Comparison of ENCODE assay signal across 32 cellular contexts in genomic region chr5:120394259-120394658, GRCh38.
DNase-seq lines count a peak whose midpoint lies in the region; ATAC-seq, FAIRE-seq and TF ChIP-seq lines count a peak whose summit lies in the region.
"Had no signal": no experiment of that assay in that cellular context is flagged by ENCODE, and none has a peak within 500 bp of the region (broad histone marks: within the 10 kb centered on the region; RNA-seq: fewer than 3 reads in every experiment).

No MANE protein-coding gene starts in this region.

- no peaks in the 10 kb centered on the region for H4K20me1 ChIP-seq in keratinocyte (ENCODE audit: control insufficient read depth, extremely low read depth, insufficient read depth, low read length)

- no peak for ATAC-seq in HG03196 (IDR thresholded peaks at IDR 0.05; ENCODE audit: unreplicated experiment)
- ATAC-seq: activated naive CD4-positive, alpha-beta T cell treated with anti-CD3 and anti-CD28 coated beads, Interleukin-2, amount 50 U/mL, for 72 hours; effector memory CD8-positive, alpha-beta T cell; gastrocnemius medialis; lower lobe of right lung; natural killer cell; T-cell had no signal

- no peaks in the 10 kb centered on the region for H3K27me3 ChIP-seq in AG04450 (ENCODE audit: control insufficient read depth, insufficient read depth, low read length)
- no peaks in the 10 kb centered on the region for H3K27me3 ChIP-seq in keratinocyte (ENCODE audit: control insufficient read depth, extremely low read depth, insufficient read depth, low read length)
- no peaks in the 10 kb centered on the region for H3K27me3 ChIP-seq in WERI-Rb-1 (ENCODE audit: insufficient read depth, low read depth, severe bottlenecking)
- no peaks in the 10 kb centered on the region for H3K27me3 ChIP-seq in MG63
- H3K27me3 ChIP-seq: esophagus muscularis mucosa, gastrocnemius medialis, SJSA1, spleen, tibial artery had no signal

- no peaks in the 10 kb centered on the region for H3K9me1 ChIP-seq in keratinocyte (ENCODE audit: control insufficient read depth, extremely low read depth, insufficient read depth, low read length)

- dilution Hi-C loops in keratinocyte (cut with MboI; ENCODE audit: extremely low pct_ligation_motif_present, low sequenced_read_pairs), result no loop called here

- H2AFZ ChIP-seq in keratinocyte (ENCODE audit: control insufficient read depth, low read length), result no peak overlapping the region

- H3K36me3 Mint-ChIP-seq in HFFc6 (ENCODE audit: low read depth) (peaks cover 46% of the 10 kb centered on the region), chondrocyte (ENCODE audit: low read depth) (no peaks in the 10 kb centered on the region)
- H3K36me3 Mint-ChIP-seq: activated naive CD4-positive, alpha-beta T cell treated with anti-CD3 and anti-CD28 coated beads, Interleukin-2, amount 50 U/mL, for 72 hours; T-cell had no signal

- FAIRE-seq in keratinocyte (lab: Jason Lieb, UNC), result no peak
- FAIRE-seq: GM18507 had no signal

- H3K27me3 Mint-ChIP-seq in HFFc6 (ENCODE audit: insufficient read depth), result no peaks in the 10 kb centered on the region
- H3K27me3 Mint-ChIP-seq in chondrocyte (ENCODE audit: low read depth), result no peaks in the 10 kb centered on the region
- H3K27me3 Mint-ChIP-seq: activated B cell treated with CpG ODN at 0.5 μM for 24 hours; CD4-positive, alpha-beta memory T cell; effector memory CD8-positive, alpha-beta T cell; T-cell had no signal

- H3K27ac ChIP-seq in AG04450 (ENCODE audit: low read depth, low read length) (no peak overlapping the region), keratinocyte (ENCODE audit: control insufficient read depth, insufficient read depth, low read length) (no peak overlapping the region), WERI-Rb-1 (no peak overlapping the region)
- H3K27ac ChIP-seq: esophagus muscularis mucosa, gastrocnemius medialis, lower lobe of right lung, SJSA1, spleen, tibial artery had no signal

- H3K36me3 ChIP-seq in keratinocyte (ENCODE audit: control insufficient read depth in 2 of 2, extremely low read depth in 1 of 2, insufficient read depth in 2 of 2, low read length in 2 of 2) (no peaks in the 10 kb centered on the region), WERI-Rb-1 (no peaks in the 10 kb centered on the region), MG63 (no peaks in the 10 kb centered on the region)
- H3K36me3 ChIP-seq: esophagus muscularis mucosa, gastrocnemius medialis, lower lobe of right lung, SJSA1, spleen, tibial artery had no signal

- H3K9ac ChIP-seq in keratinocyte (ENCODE audit: control insufficient read depth, extremely low read depth, insufficient read depth, low read length), result no peak overlapping the region

- peak; percentile 27; the same call in 1 of the 2 replicates for TF ChIP-seq CTCF in AG04450 (IDR thresholded peaks at IDR 0.05; ENCODE audit: low read depth, low read length)
- peak; percentile 65 for TF ChIP-seq CTCF in HFFc6 (IDR thresholded peaks at IDR 0.05)
- TF ChIP-seq CTCF in chondrocyte (IDR thresholded peaks at IDR 0.05), result peak; percentile 54
- TF ChIP-seq CTCF in keratinocyte (optimal IDR thresholded peaks at IDR 0.05 in 1 of 3, IDR thresholded peaks at IDR 0.05 in 1 of 3, conservative IDR thresholded peaks at IDR 0.05 in 1 of 3; ENCODE audit: extremely low read depth in 1 of 3, insufficient read depth in 2 of 3, low read length in 3 of 3), result peak in 2 of 3 experiments; percentile 7 to 21
- TF ChIP-seq CTCF in WERI-Rb-1 (IDR thresholded peaks at IDR 0.05; ENCODE audit: low read depth, low read length), result no peak

- no peaks in the 10 kb centered on the region for H3K4me1 ChIP-seq in keratinocyte (ENCODE audit: control insufficient read depth, extremely low read depth, insufficient read depth, low read length)
- H3K4me1 ChIP-seq: esophagus muscularis mucosa, gastrocnemius medialis, lower lobe of right lung, SJSA1 had no signal

- POLR2A ChIA-PET in AG04450 (lab: Yijun Ruan, JAX), result no interaction called here

- no peaks in the 10 kb centered on the region for H3K79me2 ChIP-seq in keratinocyte (ENCODE audit: control insufficient read depth, insufficient read depth, low read length)

- H3K9me3 ChIP-seq in AG04450 (ENCODE audit: control insufficient read depth, insufficient read depth, low read length) (peaks cover under 1% of the 10 kb centered on the region; the same call in 1 of the 2 replicates), keratinocyte (ENCODE audit: control insufficient read depth, low read depth, low read length) (no peaks in the 10 kb centered on the region), WERI-Rb-1 (ENCODE audit: severe bottlenecking) (no peaks in the 10 kb centered on the region), MG63 (peaks cover 6% of the 10 kb centered on the region; the same call in 1 of the 2 replicates)
- H3K9me3 ChIP-seq: esophagus muscularis mucosa, gastrocnemius medialis, lower lobe of right lung, SJSA1, tibial artery had no signal

- no peak overlapping the region for H3K27ac Mint-ChIP-seq in HFFc6
- no peak overlapping the region for H3K27ac Mint-ChIP-seq in chondrocyte (ENCODE audit: unreplicated experiment)
- H3K27ac Mint-ChIP-seq: activated B cell treated with CpG ODN at 0.5 μM for 24 hours; activated naive CD4-positive, alpha-beta T cell treated with anti-CD3 and anti-CD28 coated beads, Interleukin-2, amount 50 U/mL, for 72 hours; CD4-positive, alpha-beta memory T cell; effector memory CD8-positive, alpha-beta T cell; natural killer cell; T-cell had no signal

- no peak overlapping the region for H3K4me2 ChIP-seq in keratinocyte (ENCODE audit: control insufficient read depth, extremely low read depth, insufficient read depth, low read depth, low read length)

- DNase-seq in AG04450 (ENCODE audit: low read depth, low spot score) (no peak), HFFc6 (no peak), chondrocyte (ENCODE audit: low spot score) (no peak), keratinocyte (ENCODE audit: low read depth, low spot score) (no peak), WERI-Rb-1 (no peak), OCI-M2 (lab: John Stamatoyannopoulos, UW; ENCODE audit: unreplicated experiment) (no peak), MG63 (no peak)
- DNase-seq: activated B cell treated with CpG ODN at 0.5 μM for 24 hours; activated CD4-positive, alpha-beta T cell treated with anti-CD3 and anti-CD28 coated beads, Interleukin-2, amount 50 U/mL, for 1 hour; activated effector memory CD4-positive, alpha-beta T cell treated with Interleukin-2 at 50 U/mL for 16 hours; activated T-cell treated with anti-CD3 and anti-CD28 coated beads, Interleukin-2, amount 50 U/mL, for 1 hour; amygdala; caudate nucleus; CD4-positive, alpha-beta memory T cell; effector memory CD8-positive, alpha-beta T cell; gastrocnemius medialis; lower lobe of right lung; natural killer cell; NCI-H1092 treated with DMSO at 0.1 percent for 48 hours; NCI-H1694 treated with DMSO at 0.1 percent for 48 hours; NCI-H446 treated with DMSO at 0.1 percent for 48 hours; NCI-H774; retina; spleen; stimulated activated CD4-positive, alpha-beta T cell treated with anti-CD3 and anti-CD28 coated beads, Interleukin-2, amount 100 ng/mL, for 48 hours; T-cell; tibial artery had no signal

- CTCF ChIA-PET in AG04450 (lab: Charles Lee), result no interaction called here

- H3K9me3 Mint-ChIP-seq in HFFc6, result peaks cover 12% of the 10 kb centered on the region
- H3K9me3 Mint-ChIP-seq in chondrocyte (ENCODE audit: low read depth), result peaks cover 4% of the 10 kb centered on the region
- H3K9me3 Mint-ChIP-seq: activated B cell treated with CpG ODN at 0.5 μM for 24 hours had no signal

- H3K4me1 Mint-ChIP-seq in HFFc6 (ENCODE audit: low read depth) (peaks cover 60% of the 10 kb centered on the region), chondrocyte (ENCODE audit: low read depth) (peaks cover 5% of the 10 kb centered on the region)
- H3K4me1 Mint-ChIP-seq: activated B cell treated with CpG ODN at 0.5 μM for 24 hours; CD4-positive, alpha-beta memory T cell; natural killer cell; T-cell had no signal

- H3K4me3 ChIP-seq in AG04450 (ENCODE audit: low read depth, low read length) (no peak overlapping the region), keratinocyte (ENCODE audit: control insufficient read depth in 2 of 3, extremely low read depth in 1 of 3, insufficient read depth in 2 of 3, low read depth in 1 of 3, low read length in 3 of 3) (no peak overlapping the region), WERI-Rb-1 (ENCODE audit: low read depth, low read length) (no peak overlapping the region), MG63 (no peak overlapping the region)
- H3K4me3 ChIP-seq: esophagus muscularis mucosa, gastrocnemius medialis, lower lobe of right lung, SJSA1, spleen, tibial artery had no signal

- H3K4me3 Mint-ChIP-seq in HFFc6, result no peak overlapping the region
- H3K4me3 Mint-ChIP-seq in chondrocyte (ENCODE audit: unreplicated experiment), result no peak overlapping the region
- H3K4me3 Mint-ChIP-seq: activated B cell treated with CpG ODN at 0.5 μM for 24 hours; CD4-positive, alpha-beta memory T cell; effector memory CD8-positive, alpha-beta T cell; natural killer cell; T-cell had no signal
